8 cellular contexts compared by ENCODE assay signal in genomic region chr2:70086278-70086837, GRCh38. TPM values are rescaled to one million over a fixed set of nuclear protein-coding genes. Genes with fewer than 3 reads are reported as not detected.
A peak's percentile ranks its signal among the peaks of the same experiment; 100 is the strongest.
DNase-seq lines count a peak whose midpoint lies in the region; ATAC-seq and TF ChIP-seq lines count a peak whose summit lies in the region.

No MANE protein-coding gene starts in this region.

- TF ChIP-seq CTCF in GM10266 (IDR thresholded peaks at IDR 0.05; ENCODE audit: control insufficient read depth, insufficient read depth, low read depth, missing control alignments) (no peak), ascending aorta (IDR thresholded peaks at IDR 0.05) (no peak)

- H3K27ac ChIP-seq in ascending aorta (peak overlapping the region; percentile 98 to 99), rectal smooth muscle tissue (ENCODE audit: low read depth, low read length) (peak overlapping the region; percentile 100), aorta (ENCODE audit: low read depth in 1 of 2, low read length in 2 of 2) (peak overlapping the region; percentile 89 to 100)

- H3K27me3 ChIP-seq in ascending aorta: no peaks in the 10 kb centered on the region
- H3K27me3 ChIP-seq in rectal smooth muscle tissue (ENCODE audit: control insufficient read depth, insufficient read depth, low read length): no peaks in the 10 kb centered on the region
- no peaks in the 10 kb centered on the region for H3K27me3 ChIP-seq in aorta (ENCODE audit: control insufficient read depth in 1 of 2, insufficient read depth in 2 of 2, low read length in 1 of 2)

- ATAC-seq in HG02610 (IDR thresholded peaks at IDR 0.05; ENCODE audit: unreplicated experiment) (peak; percentile 17), aorta (ENCODE audit: low FRiP score) (peak; percentile 83)

- H3K27ac Mint-ChIP-seq in T-helper 2 cell treated with Interferon-gamma antibody and Interleukin-4, amounts not matched to agents 5 μg/mL and 100 μg/mL, for 36 hours: peak overlapping the region; percentile 99

- H3K4me1 ChIP-seq in ascending aorta: peaks cover 5 to 29% of the 10 kb centered on the region in 2 donors
- peaks cover 21% of the 10 kb centered on the region for H3K4me1 ChIP-seq in rectal smooth muscle tissue (ENCODE audit: control insufficient read depth, insufficient read depth, low read length)
- H3K4me1 ChIP-seq in aorta (ENCODE audit: control insufficient read depth in 1 of 2, insufficient read depth in 2 of 2, low read length in 2 of 2): peaks cover 0 to 2% of the 10 kb centered on the region in 2 donors

- intact Hi-C loops in ascending aorta (cut with DNase I): loop anchor here (2.0 to 5.0 kb wide), 6 partner anchors 16 to 206 kb away; partner anchors contain the start of genes C2orf42, SNRPG and TIA1
- intact Hi-C loops in aorta (cut with DNase I): loop anchor here (1.0 to 10.0 kb wide), 5 partner anchors 54 to 172 kb away; partner anchors contain the start of gene MXD1 (in 2 of the 2)

- H3K36me3 ChIP-seq in ascending aorta: peaks cover 0 to 24% of the 10 kb centered on the region in 2 donors
- H3K36me3 ChIP-seq in rectal smooth muscle tissue (ENCODE audit: control insufficient read depth, insufficient read depth, low read length): peaks cover 9% of the 10 kb centered on the region
- no peaks in the 10 kb centered on the region for H3K36me3 ChIP-seq in aorta (ENCODE audit: control insufficient read depth in 1 of 2, insufficient read depth in 2 of 2, low read length in 1 of 2)

- H3K9me3 ChIP-seq in ascending aorta (no peaks in the 10 kb centered on the region), aorta (ENCODE audit: control insufficient read depth, low read length) (no peaks in the 10 kb centered on the region)

- H3K9ac ChIP-seq in rectal smooth muscle tissue (ENCODE audit: low read length): peak overlapping the region; percentile 87

- H3K4me1 Mint-ChIP-seq in T-helper 2 cell treated with Interferon-gamma antibody and Interleukin-4, amounts not matched to agents 5 μg/mL and 100 μg/mL, for 36 hours (ENCODE audit: low read depth): peaks cover 50% of the 10 kb centered on the region

- peaks cover 4% of the 10 kb centered on the region for H3K27me3 Mint-ChIP-seq in T-helper 2 cell treated with Interferon-gamma antibody and Interleukin-4, amounts not matched to agents 5 μg/mL and 100 μg/mL, for 36 hours (ENCODE audit: low read depth)

- peak overlapping the region; percentile 80 for H3K4me3 Mint-ChIP-seq in T-helper 2 cell treated with Interferon-gamma antibody and Interleukin-4, amounts not matched to agents 5 μg/mL and 100 μg/mL, for 36 hours

- DNase-seq in GM10266 (ENCODE audit: extremely low spot score) (peak; percentile 67), NCI-H1105 (lab: John Stamatoyannopoulos, UW) (peak; percentile 75), ascending aorta (ENCODE audit: low spot score in 2 of 2) (peak in 1 of 2 donors; percentile 89), hepatic stellate cell (ENCODE audit: low spot score) (peak; percentile 73), aorta (peak; percentile 88 to 91)
- DNase-seq in T-helper 2 cell treated with Interferon-gamma antibody and Interleukin-4, amounts not matched to agents 5 μg/mL and 100 μg/mL, for 36 hours (ENCODE audit: low spot score): peak; percentile 78

- H3K4me3 ChIP-seq in ascending aorta (peak overlapping the region; percentile 78 to 91), rectal smooth muscle tissue (ENCODE audit: low read length) (peak overlapping the region; percentile 67), aorta (ENCODE audit: low read length in 2 of 2) (peak overlapping the region; percentile 67 to 74)

- 0 to 1% methylated on average over 40 of the region's 40 CpGs for WGBS in aorta, 2 donors

- H3K9me3 Mint-ChIP-seq in T-helper 2 cell treated with Interferon-gamma antibody and Interleukin-4, amounts not matched to agents 5 μg/mL and 100 μg/mL, for 36 hours: no peaks in the 10 kb centered on the region

- peaks cover 49% of the 10 kb centered on the region for H3K36me3 Mint-ChIP-seq in T-helper 2 cell treated with Interferon-gamma antibody and Interleukin-4, amounts not matched to agents 5 μg/mL and 100 μg/mL, for 36 hours (ENCODE audit: low read depth)

RNA-seq across cellular contexts. Expression of gene PCBP1, which starts 0.9 kb away (rescaled TPM):
- total RNA-seq in ascending aorta (227 TPM), aorta (100 to 1,000 TPM; 263 to 288 TPM)
- 100 to 1,000 TPM; 249 to 259 TPM for polyA plus RNA-seq in aorta
